ENCODE assay signal across 1 cellular context in genomic region chr9:136799854-136800657, GRCh38.
TF ChIP-seq lines count a peak whose summit lies in the region.

No MANE protein-coding gene starts in this region.

TF ChIP-seq in HEK293, 187 proteins besides CTCF, POLR2A, EP300 and RAD21 (continued from another document and continues in another):
- TF ChIP-seq ZNF433 (tag by site-specific recombination; IDR thresholded peaks at IDR 0.05; ENCODE audit: low read depth) (no peak), ZSCAN18 (tag by site-specific recombination; IDR thresholded peaks at IDR 0.05) (no peak), RBAK (tag by site-specific recombination; IDR thresholded peaks at IDR 0.05) (no peak), ZNF561 (tag by site-specific recombination; IDR thresholded peaks at IDR 0.05; ENCODE audit: borderline replicate concordance) (no peak), IKZF3 (tag by site-specific recombination; IDR thresholded peaks at IDR 0.05) (peak; percentile 63; the same call in 1 of the 2 replicates), ZNF843 (tag by site-specific recombination; IDR thresholded peaks at IDR 0.05) (no peak), ZBTB26 (tag by site-specific recombination; optimal IDR thresholded peaks at IDR 0.05) (peak; percentile 33), ZNF585B (tag by site-specific recombination; IDR thresholded peaks at IDR 0.05) (no peak), ZBTB49 (tag by site-specific recombination; IDR thresholded peaks at IDR 0.05; ENCODE audit: low read depth) (no peak), ZNF610 (tag by site-specific recombination; IDR thresholded peaks at IDR 0.05; ENCODE audit: borderline replicate concordance) (no peak), PRDM2 (tag by site-specific recombination; IDR thresholded peaks at IDR 0.05; ENCODE audit: borderline replicate concordance) (no peak), ZNF658 (tag by site-specific recombination; IDR thresholded peaks at IDR 0.05) (no peak), ZNF621 (tag by site-specific recombination; IDR thresholded peaks at IDR 0.05) (no peak), ZNF302 (tag by site-specific recombination; IDR thresholded peaks at IDR 0.05; ENCODE audit: low read depth) (no peak), OVOL3 (tag by site-specific recombination; IDR thresholded peaks at IDR 0.05) (no peak), FEZF1 (tag by site-specific recombination; IDR thresholded peaks at IDR 0.05) (no peak), ZNF132 (tag by site-specific recombination; IDR thresholded peaks at IDR 0.05; ENCODE audit: borderline replicate concordance) (no peak), ZBTB10 (tag by site-specific recombination; IDR thresholded peaks at IDR 0.05) (no peak), KLF10 (tag by site-specific recombination; IDR thresholded peaks at IDR 0.05) (peak; percentile 36; the same call in 1 of the 2 replicates), ZNF391 (tag by site-specific recombination; IDR thresholded peaks at IDR 0.05; ENCODE audit: borderline replicate concordance, low read depth) (no peak), ZNF596 (tag by site-specific recombination; IDR thresholded peaks at IDR 0.05) (no peak), ZNF266 (tag by site-specific recombination; IDR thresholded peaks at IDR 0.05; ENCODE audit: low read depth) (no peak), ZSCAN30 (tag by site-specific recombination; IDR thresholded peaks at IDR 0.05) (no peak), ZNF701 (tag by site-specific recombination; IDR thresholded peaks at IDR 0.05) (no peak), ZNF555 (tag by site-specific recombination; conservative IDR thresholded peaks at IDR 0.05) (no peak), ZNF140 (tag by site-specific recombination; IDR thresholded peaks at IDR 0.05) (no peak), ZNF629 (tag by site-specific recombination; IDR thresholded peaks at IDR 0.05) (no peak), ZNF48 (tag by site-specific recombination; IDR thresholded peaks at IDR 0.05) (no peak), ZNF146 (tag by site-specific recombination; IDR thresholded peaks at IDR 0.05) (no peak), ZBTB44 (tag by site-specific recombination; IDR thresholded peaks at IDR 0.05) (peak; percentile 91), ZNF311 (tag by site-specific recombination; IDR thresholded peaks at IDR 0.05; ENCODE audit: borderline replicate concordance) (no peak), ZNF24 (tag by site-specific recombination; IDR thresholded peaks at IDR 0.05) (no peak), ZBTB20 (tag by site-specific recombination; IDR thresholded peaks at IDR 0.05) (no peak; the same call in 1 of the 2 replicates), TCF7L2 (IDR thresholded peaks at IDR 0.05; ENCODE audit: borderline replicate concordance, low read depth, low read length) (no peak), ZNF510 (tag by site-specific recombination; IDR thresholded peaks at IDR 0.05; ENCODE audit: insufficient replicate concordance) (no peak), EGR2 (tag by site-specific recombination; IDR thresholded peaks at IDR 0.05; ENCODE audit: low read depth) (peak; percentile 77), ZNF624 (tag by site-specific recombination; IDR thresholded peaks at IDR 0.05) (no peak), ZNF221 (tag by site-specific recombination; IDR thresholded peaks at IDR 0.05; ENCODE audit: borderline replicate concordance) (no peak), PRDM10 (tag by site-specific recombination; IDR thresholded peaks at IDR 0.05) (no peak), GLIS2 (tag by site-specific recombination; IDR thresholded peaks at IDR 0.05) (peak; percentile 65), MEIS1 (CRISPR knock-in tag; IDR thresholded peaks at IDR 0.05; ENCODE audit: borderline replicate concordance) (no peak), WT1 (tag by site-specific recombination; IDR thresholded peaks at IDR 0.05) (0 out of 2 replicates have a peak, but pooled peaks have one; percentile 14), ZBTB7A (tag by site-specific recombination; IDR thresholded peaks at IDR 0.05; ENCODE audit: low read depth) (0 out of 2 replicates have a peak, but pooled peaks have one; percentile 11)
- TF ChIP-seq, protein P1, sequence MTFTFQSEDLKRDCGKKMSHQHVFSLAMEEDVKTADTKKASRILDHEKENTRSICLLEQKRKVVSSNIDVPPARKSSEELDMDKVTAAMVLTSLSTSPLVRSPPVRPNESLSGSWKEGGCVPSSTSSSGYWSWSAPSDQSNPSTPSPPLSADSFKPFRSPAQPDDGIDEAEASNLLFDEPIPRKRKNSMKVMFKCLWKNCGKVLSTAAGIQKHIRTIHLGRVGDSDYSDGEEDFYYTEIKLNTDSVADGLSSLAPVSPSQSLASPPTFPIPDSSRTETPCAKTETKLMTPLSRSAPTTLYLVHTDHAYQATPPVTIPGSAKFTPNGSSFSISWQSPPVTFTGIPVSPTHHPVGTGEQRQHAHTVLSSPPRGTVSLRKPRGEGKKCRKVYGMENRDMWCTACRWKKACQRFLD (tag by site-specific recombination; IDR thresholded peaks at IDR 0.05): no peak
